21 cellular contexts compared by ENCODE assay signal in the genomic region with DNA sequence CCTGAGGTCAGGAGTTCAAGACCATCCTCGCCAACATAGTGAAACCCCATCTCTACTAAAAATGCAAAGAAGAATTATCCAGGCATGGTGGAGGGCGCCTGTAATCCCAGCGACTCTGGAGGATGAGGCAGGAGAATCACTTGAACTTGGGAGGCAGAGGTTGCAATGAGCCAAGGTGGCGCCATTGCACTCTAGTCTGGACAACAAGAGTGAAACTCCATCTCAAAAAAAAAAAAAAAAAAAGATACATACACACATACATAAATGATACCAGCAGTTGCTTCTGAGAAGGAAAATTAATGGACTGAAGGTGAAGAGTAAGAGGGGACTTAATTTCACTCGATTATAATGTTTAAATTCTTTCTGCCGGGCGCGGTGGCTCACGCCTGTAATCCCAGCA. TPM values are rescaled to one million over a fixed set of nuclear protein-coding genes. Genes with fewer than 3 reads are reported as not detected.
DNase-seq lines count a peak whose midpoint lies in the region; ATAC-seq and TF ChIP-seq lines count a peak whose summit lies in the region.
"Had no signal": no experiment of that assay in that cellular context is flagged by ENCODE, and none has a peak within 500 bp of the region (broad histone marks: within the 10 kb centered on the region; RNA-seq: fewer than 3 reads in every experiment).

No MANE protein-coding gene starts in this region.

- no peaks in the 10 kb centered on the region for H3K79me2 ChIP-seq in H9 (ENCODE audit: insufficient read depth, low read length)

- no peak overlapping the region for H3K4me3 ChIP-seq in BE2C (ENCODE audit: low read depth, low read length)
- no peak overlapping the region for H3K4me3 ChIP-seq in kidney epithelial cell (ENCODE audit: low read depth, low read length)
- H3K4me3 ChIP-seq: GM12878, GM23248, SK-N-MC had no signal

- no peak overlapping the region for H2AFZ ChIP-seq in H9 (ENCODE audit: low read length)
- H2AFZ ChIP-seq: GM23248 had no signal

- H3K4me1 ChIP-seq in BE2C: peaks cover 6% of the 10 kb centered on the region
- no peaks in the 10 kb centered on the region for H3K4me1 ChIP-seq in H9 (ENCODE audit: insufficient read depth, low read length)

- H3K36me3 ChIP-seq in BE2C: no peaks in the 10 kb centered on the region
- no peaks in the 10 kb centered on the region for H3K36me3 ChIP-seq in kidney epithelial cell (ENCODE audit: control insufficient read depth, insufficient read depth, low read length)

- no CpG with 5 or more reads among the region's 9 CpGs for WGBS in H9 (ENCODE audit: extremely low coverage, insufficient read length, low lambda C conversion rate)

- TF ChIP-seq CTCF in BE2C (IDR thresholded peaks at IDR 0.05; ENCODE audit: low read depth, low read length): peak; percentile 22; the same call in 1 of the 2 replicates
- peak; percentile 39; the same call in 2 of the 3 replicates for TF ChIP-seq CTCF in H9 (conservative IDR thresholded peaks at IDR 0.05)
- peak; percentile 16 for TF ChIP-seq CTCF in kidney epithelial cell (IDR thresholded peaks at IDR 0.05; ENCODE audit: insufficient read depth, low read length, poor library complexity, severe bottlenecking)

- no peak overlapping the region for H3K23ac ChIP-seq in H9 (ENCODE audit: insufficient read length, low read depth, low read length)

- no peak overlapping the region for H3K4me3 Mint-ChIP-seq in H9
- H3K4me3 Mint-ChIP-seq in activated T-cell treated with anti-CD3 and anti-CD28 coated beads, Interleukin-2, amount 50 U/mL, for 72 hours: no peak overlapping the region
- H3K4me3 Mint-ChIP-seq: B cell; CD4-positive, alpha-beta T cell had no signal

- no peak overlapping the region for H3K56ac ChIP-seq in H9 (ENCODE audit: insufficient read length, low read depth, low read length)

- no peaks in the 10 kb centered on the region for H3K36me3 Mint-ChIP-seq in H9 (ENCODE audit: insufficient read depth in 1 of 3, low read depth in 3 of 3)
- H3K36me3 Mint-ChIP-seq in activated T-cell treated with anti-CD3 and anti-CD28 coated beads, Interleukin-2, amount 50 U/mL, for 72 hours (ENCODE audit: insufficient read depth in 2 of 2): no peaks in the 10 kb centered on the region

- H2BK12ac ChIP-seq in H9 (ENCODE audit: insufficient read length, low read depth, low read length): no peak overlapping the region

- H3K4me2 ChIP-seq in H9 (ENCODE audit: insufficient read depth, insufficient read length, low read length): no peak overlapping the region

- H2BK5ac ChIP-seq in H9 (ENCODE audit: insufficient read length, low read length): no peak overlapping the region

- H3K23me2 ChIP-seq in H9 (ENCODE audit: insufficient read length, low read depth, low read length, poor library complexity, severe bottlenecking): peaks cover 5% of the 10 kb centered on the region

- no peaks in the 10 kb centered on the region for H3K27me3 ChIP-seq in BE2C
- peaks cover 15% of the 10 kb centered on the region; the same call in 1 of the 2 replicates for H3K27me3 ChIP-seq in H9 (ENCODE audit: insufficient read depth, low read length)
- peaks cover 22% of the 10 kb centered on the region for H3K27me3 ChIP-seq in kidney epithelial cell (ENCODE audit: control insufficient read depth, insufficient read depth, low read length)

- DNase-seq in BE2C: no peak
- DNase-seq in H9: no peak
- peak; percentile 17 for DNase-seq in NAMALWA (ENCODE audit: low spot score)
- no peak for DNase-seq in kidney epithelial cell (ENCODE audit: low read depth)
- DNase-seq in NCI-H2227 treated with DMSO at 0.1 percent for 48 hours (lab: John Stamatoyannopoulos, UW): no peak
- no peak for DNase-seq in activated T-cell treated with anti-CD3 and anti-CD28 coated beads, Interleukin-2, amount 50 U/mL, for 72 hours
- DNase-seq: CD4-positive, alpha-beta T cell; GM23248; IMR-90; NCI-H1436; NCI-H2081; NCI-H510A treated with DMSO at 0.1 percent for 48 hours; T-helper 1 cell had no signal

- no peak for ATAC-seq in GM18511 (IDR thresholded peaks at IDR 0.05; ENCODE audit: unreplicated experiment)
- ATAC-seq in GM18858 (IDR thresholded peaks at IDR 0.05; ENCODE audit: unreplicated experiment): no peak
- no peak for ATAC-seq in activated T-cell treated with anti-CD3 and anti-CD28 coated beads, Interleukin-2, amount 50 U/mL, for 72 hours (replicated peaks in 1 of 2)
- ATAC-seq: GM12878, Panc1 had no signal

- peaks cover 2 to 9% of the 10 kb centered on the region in 2 experiments; a peak in 3 of 4 replicates for H3K4me1 Mint-ChIP-seq in H9
- no peaks in the 10 kb centered on the region for H3K4me1 Mint-ChIP-seq in activated T-cell treated with anti-CD3 and anti-CD28 coated beads, Interleukin-2, amount 50 U/mL, for 72 hours (ENCODE audit: low read depth)
- H3K4me1 Mint-ChIP-seq: B cell had no signal

- no peak overlapping the region for H2BK120ac ChIP-seq in H9 (ENCODE audit: low read depth, low read length, poor library complexity, severe bottlenecking)

- H3K14ac ChIP-seq in H9 (ENCODE audit: insufficient read depth, low read length): no peak overlapping the region

- peaks cover 73% of the 10 kb centered on the region for H3K27me3 Mint-ChIP-seq in H9 (ENCODE audit: low read depth)
- H3K27me3 Mint-ChIP-seq in activated T-cell treated with anti-CD3 and anti-CD28 coated beads, Interleukin-2, amount 50 U/mL, for 72 hours (ENCODE audit: low read depth): peaks cover 52% of the 10 kb centered on the region

- H2AK5ac ChIP-seq in H9 (ENCODE audit: insufficient read length, low read length): no peak overlapping the region

- H3K9ac ChIP-seq in H9 (ENCODE audit: extremely low read depth, insufficient read length, low read length): no peak overlapping the region
- H3K9ac ChIP-seq: GM23248 had no signal

- H4K5ac ChIP-seq in H9 (ENCODE audit: insufficient read length, low read depth, low read length): no peak overlapping the region

- no peaks in the 10 kb centered on the region for H3K9me3 Mint-ChIP-seq in H9
- H3K9me3 Mint-ChIP-seq in activated T-cell treated with anti-CD3 and anti-CD28 coated beads, Interleukin-2, amount 50 U/mL, for 72 hours: no peaks in the 10 kb centered on the region
- H3K9me3 Mint-ChIP-seq: CD4-positive, alpha-beta T cell had no signal

- no peaks in the 10 kb centered on the region for H3K79me1 ChIP-seq in H9 (ENCODE audit: insufficient read depth, low read depth, low read length, poor library complexity, severe bottlenecking)

- no peak overlapping the region for H2BK15ac ChIP-seq in H9 (ENCODE audit: low read depth, low read length)

- H4K8ac ChIP-seq in H9 (replicated peaks; ENCODE audit: insufficient read length, low read depth, low read length): no peak overlapping the region

- H3K18ac ChIP-seq in H9 (ENCODE audit: insufficient read length, low read depth, low read length): no peak overlapping the region

- H3T11ph ChIP-seq in H9 (ENCODE audit: low read length): no peak overlapping the region

- H3K27ac Mint-ChIP-seq in H9: no peak overlapping the region
- H3K27ac Mint-ChIP-seq in activated T-cell treated with anti-CD3 and anti-CD28 coated beads, Interleukin-2, amount 50 U/mL, for 72 hours: no peak overlapping the region
- H3K27ac Mint-ChIP-seq: B cell; CD4-positive, alpha-beta T cell had no signal

- H3K27ac ChIP-seq in H9 (ENCODE audit: insufficient read length, low read depth, low read length): no peak overlapping the region
- H3K27ac ChIP-seq: GM23248, SK-N-MC had no signal

- H3K9me3 ChIP-seq in BE2C (no peaks in the 10 kb centered on the region), H9 (ENCODE audit: control insufficient read depth, low read depth, low read length) (no peaks in the 10 kb centered on the region)

- no peak overlapping the region for H2BK20ac ChIP-seq in H9 (ENCODE audit: low read depth, low read length, poor library complexity, severe bottlenecking)

- no peak overlapping the region for H4K91ac ChIP-seq in H9 (ENCODE audit: insufficient read length, low read depth, low read length)

- H4K20me1 ChIP-seq in H9 (ENCODE audit: control insufficient read depth, insufficient read depth, insufficient read length): no peaks in the 10 kb centered on the region

- H3K4ac ChIP-seq in H9 (ENCODE audit: low read depth, low read length): no peak overlapping the region

RNA-seq across cellular contexts. Expression of gene PAX2, which starts 40.2 kb away (rescaled TPM):
- polyA plus RNA-seq in BE2C (2012; ENCODE audit: insufficient read depth, insufficient read length, low read depth): not detected
- total RNA-seq in H9 (2021) (not detected in 2 replicates), kidney epithelial cell (5.1 and 7.9 TPM in 2 replicates)
- under 1 TPM; 0.38 to 0.90 TPM for total RNA-seq in activated T-cell treated with anti-CD3 and anti-CD28 coated beads, Interleukin-2, amount 50 U/mL, for 72 hours
- total RNA-seq: B cell; CD4-positive, alpha-beta T cell; GM12878; GM23248; HT-29; IMR-90 had no signal
- polyA plus RNA-seq: AG04450, GM12878, GM23248, IMR-90 had no signal
